ENCODE assay signal across 16 cellular contexts in the genomic region with DNA sequence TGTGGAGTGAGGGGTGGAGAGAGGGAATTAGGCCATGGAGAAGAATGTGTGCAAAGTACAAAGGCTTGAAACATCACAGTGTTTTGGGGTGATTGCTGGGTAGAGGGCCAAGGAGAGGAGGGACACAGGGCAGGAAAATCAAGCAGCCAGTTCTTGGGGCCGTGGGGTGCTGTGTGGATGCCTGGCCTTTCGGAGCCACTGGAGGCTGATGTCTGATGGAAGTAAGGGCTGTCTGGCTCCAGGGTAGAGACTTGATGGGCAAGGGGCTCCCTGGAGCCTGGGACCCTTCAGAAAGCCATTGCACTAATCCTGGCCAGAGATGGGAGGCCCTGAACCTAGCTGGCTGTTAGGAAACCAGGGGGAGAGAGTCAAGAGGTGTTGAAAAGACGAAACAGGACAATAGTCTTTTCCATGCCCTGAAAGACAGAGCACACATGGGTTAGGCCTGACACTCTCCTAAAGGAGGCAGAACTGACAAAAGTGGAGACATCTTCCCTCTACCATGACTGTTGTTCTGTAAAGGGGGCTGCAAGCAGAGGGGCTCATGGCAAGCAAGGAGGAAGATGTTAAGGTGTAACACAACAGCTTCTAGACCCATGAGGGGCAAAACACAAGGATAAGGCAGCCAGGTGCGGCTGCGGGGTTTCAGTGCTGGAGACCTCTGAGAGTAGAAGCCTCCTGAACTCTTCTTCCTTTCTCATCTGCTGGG.
DNase-seq lines count a peak whose midpoint lies in the region; ATAC-seq and TF ChIP-seq lines count a peak whose summit lies in the region.
"Had no signal": no experiment of that assay in that cellular context is flagged by ENCODE, and none has a peak within 500 bp of the region (broad histone marks: within the 10 kb centered on the region; RNA-seq: fewer than 3 reads in every experiment).

No MANE protein-coding gene starts in this region.

- H3K27ac ChIP-seq in MM.1S (ENCODE audit: low read length): no peak overlapping the region
- H3K27ac ChIP-seq: cardiac muscle cell, coronary artery, heart left ventricle, lower lobe of right lung, testis, uterus had no signal

- peak overlapping the region; percentile 47 for H2AFZ ChIP-seq in MM.1S (ENCODE audit: low read length)

- no peak overlapping the region for H3K9ac ChIP-seq in MM.1S (ENCODE audit: low read length)

- no peak for ATAC-seq in GM21786 (IDR thresholded peaks at IDR 0.05; ENCODE audit: unreplicated experiment)

- DNase-seq in activated CD8-positive, alpha-beta memory T cell treated with anti-CD3 and anti-CD28 coated beads, Interleukin-2, amount 50 U/mL, for 48 hours: peak; percentile 39
- DNase-seq in activated CD8-positive, alpha-beta memory T cell treated with anti-CD3 and anti-CD28 coated beads, Interleukin-2, amount 50 U/mL, for 4 hours: no peak
- DNase-seq in MM.1S (no peak), medulla oblongata (ENCODE audit: extremely low spot score) (peak; percentile 1), NAMALWA (ENCODE audit: low spot score) (no peak), EL (no peak)
- no peak for DNase-seq in stimulated activated CD8-positive, alpha-beta memory T cell treated with anti-CD3 and anti-CD28 coated beads, Interleukin-4, amount 100 ng/mL, for 48 hours

- peaks cover 4% of the 10 kb centered on the region for H3F3A ChIP-seq in MM.1S (ENCODE audit: insufficient read depth, low read length)

- H3K4me1 ChIP-seq in MM.1S (ENCODE audit: low read length): peaks cover 17% of the 10 kb centered on the region
- H3K4me1 ChIP-seq: testis, uterus had no signal

- H3K4me2 ChIP-seq in MM.1S (ENCODE audit: low read depth, low read length): 0 out of 2 replicates have a peak overlapping the region, but pooled peaks have one; percentile 9

- TF ChIP-seq CTCF in MM.1S (IDR thresholded peaks at IDR 0.05; ENCODE audit: low read length): no peak

- no peaks in the 10 kb centered on the region for H3K9me2 ChIP-seq in MM.1S (replicated peaks; ENCODE audit: insufficient read depth, low read length)

- no peaks in the 10 kb centered on the region for H3K9me3 ChIP-seq in MM.1S (replicated peaks; ENCODE audit: insufficient read depth, low read length)
- H3K9me3 ChIP-seq: lower lobe of right lung, MG63, right lobe of liver, testis, uterus had no signal

- no peaks in the 10 kb centered on the region for H3K27me3 ChIP-seq in MM.1S (replicated peaks; ENCODE audit: insufficient read depth, low read length)
- H3K27me3 ChIP-seq: cardiac muscle cell, heart left ventricle, right lobe of liver, testis, uterus had no signal

- H3K36me3 ChIP-seq in MM.1S (replicated peaks; ENCODE audit: insufficient read depth, low read length): no peaks in the 10 kb centered on the region
- H3K36me3 ChIP-seq: cardiac muscle cell, heart left ventricle, lower lobe of right lung, MG63, right lobe of liver, uterus had no signal

- no peaks in the 10 kb centered on the region for H3K79me2 ChIP-seq in MM.1S (ENCODE audit: low read length)

- no peaks in the 10 kb centered on the region for H4K20me1 ChIP-seq in MM.1S (ENCODE audit: insufficient read depth, low read length)

- H3K4me3 ChIP-seq in MM.1S (ENCODE audit: low read length): no peak overlapping the region
- H3K4me3 ChIP-seq: cardiac muscle cell, coronary artery, heart left ventricle, lower lobe of right lung, MG63, right lobe of liver, testis, uterus had no signal

Comparison
In these comparisons a context has a peak if more than half of its experiments do, and no peak if none do; other contexts are left out.
1. DNase-seq: peak in activated CD8-positive, alpha-beta memory T cell treated with anti-CD3 and anti-CD28 coated beads, Interleukin-2, amount 50 U/mL, for 48 hours (single experiment) and medulla oblongata (single experiment); none in activated CD8-positive, alpha-beta memory T cell treated with anti-CD3 and anti-CD28 coated beads, Interleukin-2, amount 50 U/mL, for 4 hours (single experiment), MM.1S (single experiment), NAMALWA (single experiment), stimulated activated CD8-positive, alpha-beta memory T cell treated with anti-CD3 and anti-CD28 coated beads, Interleukin-4, amount 100 ng/mL, for 48 hours (single experiment) and EL (single experiment).